In genomic region chr5:367358-368130, GRCh38 we compare ENCODE assay signal across 16 cellular contexts. TPM values are rescaled to one million over a fixed set of nuclear protein-coding genes. Genes with fewer than 3 reads are reported as not detected.
DNase-seq lines count a peak whose midpoint lies in the region; ATAC-seq and TF ChIP-seq lines count a peak whose summit lies in the region.
"Had no signal": no experiment of that assay in that cellular context is flagged by ENCODE, and none has a peak within 500 bp of the region (broad histone marks: within the 10 kb centered on the region; RNA-seq: fewer than 3 reads in every experiment).

No MANE protein-coding gene starts in this region.

- CTCF ChIA-PET in activated CD4-positive, alpha-beta memory T cell treated with anti-CD3 and anti-CD28 coated beads, Interleukin-2, amount 10 ng/mL, durations not matched to agents 7 days and 5 days (lab: Charles Lee), result interaction anchor here (1.0 to 1.8 kb wide), 2 partner anchors 11 to 47 kb away, joined by 3 to 7 read pairs; no protein-coding TSS in a partner anchor
- CTCF ChIA-PET in activated CD4-positive, alpha-beta memory T cell treated with anti-CD3 and anti-CD28 coated beads for 36 hours (lab: Charles Lee), result no interaction called here
- CTCF ChIA-PET in WTC11 (lab: Charles Lee), result interaction anchor here (0.9 to 1.9 kb wide), 4 partner anchors 17 to 79 kb away, joined by 3 to 10 read pairs (median 6); no protein-coding TSS in a partner anchor

- POLR2A ChIA-PET in activated CD4-positive, alpha-beta memory T cell treated with anti-CD3 and anti-CD28 coated beads, Interleukin-2, amount 10 ng/mL, durations not matched to agents 7 days and 5 days (lab: Charles Lee), result interaction anchor here (0.9 to 2.0 kb wide), 4 partner anchors 11 to 104 kb away, joined by 3 to 14 read pairs (median 10); no protein-coding TSS in a partner anchor
- POLR2A ChIA-PET in activated CD4-positive, alpha-beta memory T cell treated with anti-CD3 and anti-CD28 coated beads for 36 hours (lab: Charles Lee), result interaction anchor here (1.7 kb wide), 1 partner anchor 47 kb away, joined by 4 read pairs; the partner anchor contains the start of gene AHRR
- POLR2A ChIA-PET in WTC11 (lab: Charles Lee), result no interaction called here

- no peak overlapping the region for H3K27ac Mint-ChIP-seq in activated CD4-positive, alpha-beta memory T cell treated with anti-CD3 and anti-CD28 coated beads, Interleukin-2, amount 10 ng/mL, durations not matched to agents 7 days and 5 days
- H3K27ac Mint-ChIP-seq in activated CD4-positive, alpha-beta memory T cell treated with anti-CD3 and anti-CD28 coated beads for 36 hours, result no peak overlapping the region
- no peak overlapping the region for H3K27ac Mint-ChIP-seq in WTC11
- peak overlapping the region; percentile 96 for H3K27ac Mint-ChIP-seq in stimulated activated naive B cell treated with anti-CD40 and anti-IgM and Interleukin-4, amounts not matched to agents 10 μg/mL and 1 μg/mL and 100 μg/mL, for 72 hours
- H3K27ac Mint-ChIP-seq: nephron progenitor cell had no signal

- H3K4me1 Mint-ChIP-seq in activated CD4-positive, alpha-beta memory T cell treated with anti-CD3 and anti-CD28 coated beads, Interleukin-2, amount 10 ng/mL, durations not matched to agents 7 days and 5 days, result peaks cover 50% of the 10 kb centered on the region
- H3K4me1 Mint-ChIP-seq in activated CD4-positive, alpha-beta memory T cell treated with anti-CD3 and anti-CD28 coated beads for 36 hours (ENCODE audit: low read depth), result peaks cover 29% of the 10 kb centered on the region
- H3K4me1 Mint-ChIP-seq in WTC11, result no peaks in the 10 kb centered on the region; the same call in 1 of the 2 replicates
- peaks cover 50 to 62% of the 10 kb centered on the region in 2 donors for H3K4me1 Mint-ChIP-seq in stimulated activated naive B cell treated with anti-CD40 and anti-IgM and Interleukin-4, amounts not matched to agents 10 μg/mL and 1 μg/mL and 100 μg/mL, for 72 hours

- peaks cover 6% of the 10 kb centered on the region for H3K9me3 Mint-ChIP-seq in activated CD4-positive, alpha-beta memory T cell treated with anti-CD3 and anti-CD28 coated beads, Interleukin-2, amount 10 ng/mL, durations not matched to agents 7 days and 5 days
- peaks cover 4% of the 10 kb centered on the region for H3K9me3 Mint-ChIP-seq in activated CD4-positive, alpha-beta memory T cell treated with anti-CD3 and anti-CD28 coated beads for 36 hours
- H3K9me3 Mint-ChIP-seq in WTC11, result peaks cover 10% of the 10 kb centered on the region
- peaks cover 19 to 21% of the 10 kb centered on the region in 2 donors for H3K9me3 Mint-ChIP-seq in stimulated activated naive B cell treated with anti-CD40 and anti-IgM and Interleukin-4, amounts not matched to agents 10 μg/mL and 1 μg/mL and 100 μg/mL, for 72 hours

- ATAC-seq in WTC11, result no peak
- no peak for ATAC-seq in stimulated activated naive B cell treated with anti-CD40 and anti-IgM and Interleukin-4, amounts not matched to agents 10 μg/mL and 1 μg/mL and 100 μg/mL, for 72 hours (replicated peaks)
- ATAC-seq: A549; activated naive CD4-positive, alpha-beta T cell treated with anti-CD3 and anti-CD28 coated beads, Interleukin-2, amount 50 U/mL, for 72 hours; heart left ventricle; left lung had no signal

- no peak for TF ChIP-seq CTCF in WTC11 (IDR thresholded peaks at IDR 0.05)
- no peak for TF ChIP-seq CTCF in GM20000 (IDR thresholded peaks at IDR 0.05; ENCODE audit: extremely low read depth, missing control alignments)

- intact Hi-C loops in activated CD4-positive, alpha-beta memory T cell treated with anti-CD3 and anti-CD28 coated beads for 36 hours (cut with micrococcal nuclease), result no loop called here

- peak; percentile 6 for DNase-seq in activated CD4-positive, alpha-beta memory T cell treated with anti-CD3 and anti-CD28 coated beads, Interleukin-2, amount 10 ng/mL, durations not matched to agents 7 days and 5 days
- no peak for DNase-seq in activated CD4-positive, alpha-beta memory T cell treated with anti-CD3 and anti-CD28 coated beads for 36 hours
- DNase-seq in WTC11 (ENCODE audit: low spot score) (peak; percentile 10), iPS-NIHi7 (ENCODE audit: extremely low spot score) (peak; percentile 6), GM20000 (ENCODE audit: low spot score) (no peak), pons (ENCODE audit: low spot score) (no peak), DMS 273 treated with DMSO at 0.1 percent for 48 hours (lab: John Stamatoyannopoulos, UW) (no peak)
- DNase-seq in stimulated activated naive B cell treated with anti-CD40 and anti-IgM and Interleukin-4, amounts not matched to agents 10 μg/mL and 1 μg/mL and 100 μg/mL, for 72 hours, result no peak
- DNase-seq: NCI-H1436 treated with DMSO at 0.1 percent for 48 hours, NCI-H510A treated with DMSO at 0.1 percent for 48 hours, nephron progenitor cell, RPMI8226 had no signal

- H3K36me3 Mint-ChIP-seq in activated CD4-positive, alpha-beta memory T cell treated with anti-CD3 and anti-CD28 coated beads, Interleukin-2, amount 10 ng/mL, durations not matched to agents 7 days and 5 days (ENCODE audit: low read depth), result peaks cover 37% of the 10 kb centered on the region
- H3K36me3 Mint-ChIP-seq in activated CD4-positive, alpha-beta memory T cell treated with anti-CD3 and anti-CD28 coated beads for 36 hours, result peaks cover 19% of the 10 kb centered on the region
- H3K36me3 Mint-ChIP-seq in WTC11, result no peaks in the 10 kb centered on the region
- H3K36me3 Mint-ChIP-seq in stimulated activated naive B cell treated with anti-CD40 and anti-IgM and Interleukin-4, amounts not matched to agents 10 μg/mL and 1 μg/mL and 100 μg/mL, for 72 hours, result peaks cover 84 to 94% of the 10 kb centered on the region in 2 donors

- no peaks in the 10 kb centered on the region for H3K27me3 Mint-ChIP-seq in activated CD4-positive, alpha-beta memory T cell treated with anti-CD3 and anti-CD28 coated beads, Interleukin-2, amount 10 ng/mL, durations not matched to agents 7 days and 5 days
- H3K27me3 Mint-ChIP-seq in activated CD4-positive, alpha-beta memory T cell treated with anti-CD3 and anti-CD28 coated beads for 36 hours, result peaks cover 14% of the 10 kb centered on the region
- H3K27me3 Mint-ChIP-seq in WTC11 (ENCODE audit: low read depth), result no peaks in the 10 kb centered on the region
- H3K27me3 Mint-ChIP-seq in stimulated activated naive B cell treated with anti-CD40 and anti-IgM and Interleukin-4, amounts not matched to agents 10 μg/mL and 1 μg/mL and 100 μg/mL, for 72 hours, result peaks cover 0 to 3% of the 10 kb centered on the region in 2 donors

- H3K4me3 Mint-ChIP-seq in activated CD4-positive, alpha-beta memory T cell treated with anti-CD3 and anti-CD28 coated beads, Interleukin-2, amount 10 ng/mL, durations not matched to agents 7 days and 5 days, result no peak overlapping the region
- no peak overlapping the region for H3K4me3 Mint-ChIP-seq in activated CD4-positive, alpha-beta memory T cell treated with anti-CD3 and anti-CD28 coated beads for 36 hours
- no peak overlapping the region for H3K4me3 Mint-ChIP-seq in WTC11
- H3K4me3 Mint-ChIP-seq in stimulated activated naive B cell treated with anti-CD40 and anti-IgM and Interleukin-4, amounts not matched to agents 10 μg/mL and 1 μg/mL and 100 μg/mL, for 72 hours, result peak overlapping the region; percentile 11 to 27
- H3K4me3 Mint-ChIP-seq: nephron progenitor cell had no signal

TF ChIP-seq in WTC11, 78 proteins besides CTCF, POLR2A, EP300 and RAD21:
- TF ChIP-seq JAZF1 (CRISPR knock-in tag; IDR thresholded peaks at IDR 0.05), result no peak
- peak; percentile 63 for TF ChIP-seq ZNF423 (CRISPR knock-in tag; IDR thresholded peaks at IDR 0.05)

RNA-seq across cellular contexts. Expression of gene AHRR, which starts 46.0 kb away (rescaled TPM):
- 10 to 100 TPM; 23.6 to 24.6 TPM for total RNA-seq in activated CD4-positive, alpha-beta memory T cell treated with anti-CD3 and anti-CD28 coated beads, Interleukin-2, amount 10 ng/mL, durations not matched to agents 7 days and 5 days
- 10 to 100 TPM; 16.7 to 16.8 TPM for total RNA-seq in activated CD4-positive, alpha-beta memory T cell treated with anti-CD3 and anti-CD28 coated beads for 36 hours
- 4.5 to 9.7 TPM (median 7.0 TPM) in 3 replicates for total RNA-seq in WTC11 (2021)

Comparison
In these comparisons a context has a peak if more than half of its experiments do, and no peak if none do; other contexts are left out.
1. DNase-seq: peak in activated CD4-positive, alpha-beta memory T cell treated with anti-CD3 and anti-CD28 coated beads, Interleukin-2, amount 10 ng/mL, durations not matched to agents 7 days and 5 days (single experiment), WTC11 (single experiment) and iPS-NIHi7 (single experiment); none in activated CD4-positive, alpha-beta memory T cell treated with anti-CD3 and anti-CD28 coated beads for 36 hours (single experiment), stimulated activated naive B cell treated with anti-CD40 and anti-IgM and Interleukin-4, amounts not matched to agents 10 μg/mL and 1 μg/mL and 100 μg/mL, for 72 hours (single experiment), GM20000 (single experiment), pons (single experiment) and DMS 273 treated with DMSO at 0.1 percent for 48 hours (single experiment).
2. H3K4me3 Mint-ChIP-seq: peak in stimulated activated naive B cell treated with anti-CD40 and anti-IgM and Interleukin-4, amounts not matched to agents 10 μg/mL and 1 μg/mL and 100 μg/mL, for 72 hours (2 of 2); none in activated CD4-positive, alpha-beta memory T cell treated with anti-CD3 and anti-CD28 coated beads, Interleukin-2, amount 10 ng/mL, durations not matched to agents 7 days and 5 days (single experiment), activated CD4-positive, alpha-beta memory T cell treated with anti-CD3 and anti-CD28 coated beads for 36 hours (single experiment) and WTC11 (single experiment).